20 cellular contexts compared by ENCODE assay signal in genomic region chr10:4509405-4509804, GRCh38.
"Had no signal": no experiment of that assay in that cellular context is flagged by ENCODE, and none has a peak within 500 bp of the region (broad histone marks: within the 10 kb centered on the region; RNA-seq: fewer than 3 reads in every experiment).

No MANE protein-coding gene starts in this region.

- H3K4me3 ChIP-seq: esophagus muscularis mucosa, gastroesophageal sphincter, psoas muscle, right lobe of liver, stomach, thoracic aorta, transverse colon had no signal

- H3K27ac ChIP-seq: epithelial cell of prostate, esophagus muscularis mucosa, neutrophil, psoas muscle, right lobe of liver, stomach, thoracic aorta, transverse colon had no signal

- H3K27me3 ChIP-seq: esophagus muscularis mucosa, gastroesophageal sphincter, neutrophil, right lobe of liver, stomach, transverse colon had no signal

- H3K36me3 ChIP-seq: esophagus muscularis mucosa, gastroesophageal sphincter, neutrophil, right lobe of liver, stomach, thoracic aorta, transverse colon had no signal

- H3K4me1 ChIP-seq: psoas muscle, right lobe of liver had no signal

- ATAC-seq: effector memory CD8-positive, alpha-beta T cell; gastroesophageal sphincter; left lobe of liver; psoas muscle; right lobe of liver; stimulated activated memory B cell treated with anti-CD40 and anti-IgM and Interleukin-4, amounts not matched to agents 10 μg/mL and 1 μg/mL and 100 μg/mL, for 72 hours had no signal

- H3K9me3 ChIP-seq: esophagus muscularis mucosa, gastroesophageal sphincter, neutrophil, psoas muscle, right lobe of liver, stomach, thoracic aorta, transverse colon had no signal

- DNase-seq: effector memory CD8-positive, alpha-beta T cell; glutamatergic neuron; islet precursor cell; midbrain; psoas muscle; retina; right lobe of liver; stimulated activated CD4-positive, alpha-beta T cell treated with anti-CD3 and anti-CD28 coated beads, Interleukin-15, amount 100 ng/mL, for 24 hours; stimulated activated CD4-positive, alpha-beta T cell treated with anti-CD3 and anti-CD28 coated beads, Interleukin-1b, Interleukin-23, amount 100 ng/mL, for 48 hours; stimulated activated CD4-positive, alpha-beta T cell treated with anti-CD3 and anti-CD28 coated beads, Interleukin-4, amount 100 ng/mL, for 24 hours; stomach; substantia nigra; transverse colon had no signal
